Comparison of ENCODE assay signal across 23 cellular contexts in genomic region chr10:86068532-86069337, GRCh38.
DNase-seq lines count a peak whose midpoint lies in the region; ATAC-seq and TF ChIP-seq lines count a peak whose summit lies in the region.
"Had no signal": no experiment of that assay in that cellular context is flagged by ENCODE, and none has a peak within 500 bp of the region (broad histone marks: within the 10 kb centered on the region; RNA-seq: fewer than 3 reads in every experiment).

No MANE protein-coding gene starts in this region.

- POLR2A ChIA-PET in activated CD8-positive, alpha-beta T cell treated with anti-CD3 and anti-CD28 coated beads for 36 hours (lab: Charles Lee) = interaction anchor here (0.6 kb wide), 1 partner anchor 690 kb away, joined by 3 read pairs; no protein-coding TSS in a partner anchor

- peaks cover 14% of the 10 kb centered on the region for H3K27me3 ChIP-seq in OCI-LY3 (ENCODE audit: low read depth, low read length)
- H3K27me3 ChIP-seq in left ventricle myocardium inferior (ENCODE audit: low read depth) = peaks cover 46% of the 10 kb centered on the region
- H3K27me3 ChIP-seq in suprapubic skin = no peaks in the 10 kb centered on the region
- H3K27me3 ChIP-seq: pancreas, SJSA1 had no signal

- no peak overlapping the region for H2AFZ ChIP-seq in OCI-LY3 (ENCODE audit: low read depth, low read length)

- H3K27ac ChIP-seq in OCI-LY3 (ENCODE audit: low read length) (no peak overlapping the region), left ventricle myocardium inferior (replicated peaks) (no peak overlapping the region), suprapubic skin (no peak overlapping the region)
- H3K27ac ChIP-seq: lower lobe of right lung, pancreas, SJSA1, skin epidermis had no signal

- no peaks in the 10 kb centered on the region for H3K9me3 ChIP-seq in OCI-LY3 (ENCODE audit: insufficient read depth, low read length)
- H3K9me3 ChIP-seq in left ventricle myocardium inferior (replicated peaks) = no peaks in the 10 kb centered on the region
- H3K9me3 ChIP-seq in suprapubic skin = no peaks in the 10 kb centered on the region
- H3K9me3 ChIP-seq: lower lobe of right lung, pancreas, SJSA1 had no signal

- DNase-seq in activated effector memory CD4-positive, alpha-beta T cell treated with anti-CD3 and anti-CD28 coated beads, Interleukin-2, amount 50 U/mL, for 16 hours = peak; percentile 36
- no peak for DNase-seq in activated effector memory CD4-positive, alpha-beta T cell treated with Interleukin-2 at 50 U/mL for 16 hours
- no peak for DNase-seq in left ventricle myocardium inferior
- DNase-seq in suprapubic skin (ENCODE audit: low spot score in 2 of 2) = peak; percentile 18 to 53
- no peak for DNase-seq in activated CD8-positive, alpha-beta T cell treated with anti-CD3 and anti-CD28 coated beads for 36 hours
- DNase-seq in NCI-H226 = no peak
- DNase-seq: activated B cell treated with CpG ODN at 0.5 μM for 24 hours; activated CD8-positive, alpha-beta T cell treated with anti-CD3 and anti-CD28 coated beads, Interleukin-2, amount 10 ng/mL, durations not matched to agents 7 days and 5 days; activated naive CD8-positive, alpha-beta T cell treated with anti-CD3 and anti-CD28 coated beads, Interleukin-2, amount 50 U/mL, for 24 hours; CD4-positive, alpha-beta memory T cell; dermis blood vessel endothelial cell; H7; KBM-7; lower lobe of right lung; NCI-H1105; NCI-H345; OCI-M1; pancreas; stimulated activated CD4-positive, alpha-beta T cell treated with anti-CD3 and anti-CD28 coated beads, Interleukin-4, amount 100 ng/mL, for 24 hours had no signal

- no peak overlapping the region for H3K4me3 Mint-ChIP-seq in activated CD8-positive, alpha-beta T cell treated with anti-CD3 and anti-CD28 coated beads for 36 hours
- H3K4me3 Mint-ChIP-seq: activated B cell treated with CpG ODN at 0.5 μM for 24 hours; activated CD8-positive, alpha-beta T cell treated with anti-CD3 and anti-CD28 coated beads, Interleukin-2, amount 10 ng/mL, durations not matched to agents 7 days and 5 days; activated naive CD8-positive, alpha-beta T cell treated with anti-CD3 and anti-CD28 coated beads, Interleukin-2, amount 50 U/mL, for 24 hours; CD4-positive, alpha-beta memory T cell had no signal

- H3K36me3 Mint-ChIP-seq in activated CD8-positive, alpha-beta T cell treated with anti-CD3 and anti-CD28 coated beads for 36 hours (ENCODE audit: low read depth) = no peaks in the 10 kb centered on the region
- H3K36me3 Mint-ChIP-seq: CD4-positive, alpha-beta memory T cell had no signal

- H3K4me2 ChIP-seq in OCI-LY3 (ENCODE audit: low read length) = no peak overlapping the region

- TF ChIP-seq CTCF in OCI-LY3 (IDR thresholded peaks at IDR 0.05; ENCODE audit: low read depth, low read length) = peak; percentile 12; the same call in 1 of the 2 replicates
- peak; percentile 17 for TF ChIP-seq CTCF in left ventricle myocardium inferior (IDR thresholded peaks at IDR 0.05; ENCODE audit: borderline replicate concordance)
- TF ChIP-seq CTCF in suprapubic skin (IDR thresholded peaks at IDR 0.05) = no peak
- no peak for TF ChIP-seq CTCF in activated CD8-positive, alpha-beta T cell treated with anti-CD3 and anti-CD28 coated beads for 36 hours (IDR thresholded peaks at IDR 0.05)

- no peak overlapping the region for H3K4me3 ChIP-seq in OCI-LY3 (ENCODE audit: low read length)
- H3K4me3 ChIP-seq in left ventricle myocardium inferior = no peak overlapping the region
- no peak overlapping the region for H3K4me3 ChIP-seq in suprapubic skin
- H3K4me3 ChIP-seq: lower lobe of right lung, pancreas, SJSA1, skin epidermis had no signal

- H3K36me3 ChIP-seq in OCI-LY3 (replicated peaks; ENCODE audit: low read depth, low read length) = no peaks in the 10 kb centered on the region
- no peaks in the 10 kb centered on the region for H3K36me3 ChIP-seq in left ventricle myocardium inferior
- no peaks in the 10 kb centered on the region for H3K36me3 ChIP-seq in suprapubic skin
- H3K36me3 ChIP-seq: lower lobe of right lung, pancreas, SJSA1 had no signal

- no peak for ATAC-seq in GM19455 (IDR thresholded peaks at IDR 0.05; ENCODE audit: unreplicated experiment)
- no peak for ATAC-seq in activated CD8-positive, alpha-beta T cell treated with anti-CD3 and anti-CD28 coated beads for 36 hours
- ATAC-seq: activated CD8-positive, alpha-beta T cell treated with anti-CD3 and anti-CD28 coated beads, Interleukin-2, amount 10 ng/mL, durations not matched to agents 7 days and 5 days; activated naive CD8-positive, alpha-beta T cell treated with anti-CD3 and anti-CD28 coated beads, Interleukin-2, amount 50 U/mL, for 24 hours; lower lobe of right lung had no signal

- peaks cover 3% of the 10 kb centered on the region for H3K4me1 Mint-ChIP-seq in activated CD8-positive, alpha-beta T cell treated with anti-CD3 and anti-CD28 coated beads for 36 hours (ENCODE audit: low read depth)
- H3K4me1 Mint-ChIP-seq: activated B cell treated with CpG ODN at 0.5 μM for 24 hours; activated naive CD8-positive, alpha-beta T cell treated with anti-CD3 and anti-CD28 coated beads, Interleukin-2, amount 50 U/mL, for 24 hours; CD4-positive, alpha-beta memory T cell had no signal

- no peaks in the 10 kb centered on the region for H3K79me2 ChIP-seq in OCI-LY3 (ENCODE audit: low read length)

- TF ChIP-seq POLR2A in suprapubic skin (IDR thresholded peaks at IDR 0.05) = no peak

- H3K27ac Mint-ChIP-seq in activated CD8-positive, alpha-beta T cell treated with anti-CD3 and anti-CD28 coated beads for 36 hours = no peak overlapping the region
- H3K27ac Mint-ChIP-seq: activated B cell treated with CpG ODN at 0.5 μM for 24 hours; activated CD8-positive, alpha-beta T cell treated with anti-CD3 and anti-CD28 coated beads, Interleukin-2, amount 10 ng/mL, durations not matched to agents 7 days and 5 days; activated naive CD8-positive, alpha-beta T cell treated with anti-CD3 and anti-CD28 coated beads, Interleukin-2, amount 50 U/mL, for 24 hours; CD4-positive, alpha-beta memory T cell had no signal

- WGBS in suprapubic skin = 78% methylated on average over 10 of the region's 10 CpGs

- no peaks in the 10 kb centered on the region for H3K9me3 Mint-ChIP-seq in activated CD8-positive, alpha-beta T cell treated with anti-CD3 and anti-CD28 coated beads for 36 hours
- H3K9me3 Mint-ChIP-seq: activated B cell treated with CpG ODN at 0.5 μM for 24 hours; activated naive CD8-positive, alpha-beta T cell treated with anti-CD3 and anti-CD28 coated beads, Interleukin-2, amount 50 U/mL, for 24 hours had no signal

- intact Hi-C loops in left ventricle myocardium inferior (cut with micrococcal nuclease) = no loop called here
- intact Hi-C loops in activated CD8-positive, alpha-beta T cell treated with anti-CD3 and anti-CD28 coated beads for 36 hours (cut with micrococcal nuclease) = no loop called here

- no peaks in the 10 kb centered on the region for H4K20me1 ChIP-seq in OCI-LY3 (ENCODE audit: insufficient read depth, low read length)

- H3K4me1 ChIP-seq in OCI-LY3 (ENCODE audit: low read length) (peaks cover 25% of the 10 kb centered on the region), left ventricle myocardium inferior (no peaks in the 10 kb centered on the region), suprapubic skin (no peaks in the 10 kb centered on the region)
- H3K4me1 ChIP-seq: lower lobe of right lung, pancreas, SJSA1 had no signal

- TF ChIP-seq EP300 in suprapubic skin (IDR thresholded peaks at IDR 0.05) = no peak

- CTCF ChIA-PET in activated CD8-positive, alpha-beta T cell treated with anti-CD3 and anti-CD28 coated beads for 36 hours (lab: Charles Lee) = no interaction called here

- no peak overlapping the region for H3K9ac ChIP-seq in OCI-LY3 (ENCODE audit: low read length)

- peaks cover 7% of the 10 kb centered on the region for H3K27me3 Mint-ChIP-seq in activated CD8-positive, alpha-beta T cell treated with anti-CD3 and anti-CD28 coated beads for 36 hours

Comparison
In these comparisons a context has a peak if more than half of its experiments do, and no peak if none do; other contexts are left out.
1. DNase-seq: peak in activated effector memory CD4-positive, alpha-beta T cell treated with anti-CD3 and anti-CD28 coated beads, Interleukin-2, amount 50 U/mL, for 16 hours (single experiment) and suprapubic skin (2 of 2); none in activated effector memory CD4-positive, alpha-beta T cell treated with Interleukin-2 at 50 U/mL for 16 hours (single experiment), left ventricle myocardium inferior (single experiment), activated CD8-positive, alpha-beta T cell treated with anti-CD3 and anti-CD28 coated beads for 36 hours (single experiment) and NCI-H226 (single experiment).
2. CTCF ChIP-seq: peak in OCI-LY3 (single experiment) and left ventricle myocardium inferior (single experiment); none in suprapubic skin (0 of 2) and activated CD8-positive, alpha-beta T cell treated with anti-CD3 and anti-CD28 coated beads for 36 hours (single experiment).